Comparison of ENCODE assay signal across 8 cellular contexts in the genomic region with DNA sequence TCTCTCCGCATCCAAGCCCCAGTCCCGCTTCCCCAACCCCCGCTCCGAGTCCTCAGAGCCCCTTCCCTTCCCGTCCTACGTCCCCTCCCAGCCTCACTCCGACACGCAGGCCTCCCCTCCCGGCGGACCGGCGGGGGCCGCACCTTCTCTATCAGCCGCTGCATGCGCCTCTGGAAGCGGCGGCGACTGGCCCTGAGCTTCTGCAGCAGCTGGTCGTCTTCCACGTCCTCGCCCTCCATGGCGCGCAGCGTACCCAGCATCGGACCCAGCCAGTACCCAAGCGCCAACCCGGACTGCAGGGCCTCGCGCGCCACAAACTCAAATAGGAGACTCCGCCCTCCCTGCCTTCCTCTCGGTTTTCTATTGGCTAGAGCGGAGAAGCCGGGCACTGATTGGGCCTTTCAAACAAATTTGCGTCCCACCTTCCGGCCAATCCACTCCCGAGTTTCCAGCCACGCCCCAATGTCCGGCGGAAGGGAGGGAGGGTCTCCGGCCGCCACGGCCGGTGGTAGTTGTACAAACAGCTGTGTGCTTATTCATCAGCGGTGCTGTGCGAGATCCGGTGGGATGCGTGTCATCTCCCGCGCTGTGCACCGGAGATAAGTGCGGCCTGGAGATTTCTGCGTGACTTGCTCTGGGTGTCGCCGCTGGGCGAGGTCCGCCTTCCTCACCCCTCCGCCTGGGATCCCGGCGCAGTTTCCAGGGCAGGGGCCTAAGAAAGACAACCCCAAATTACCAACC. TPM values are rescaled to one million over a fixed set of nuclear protein-coding genes. Genes with fewer than 3 reads are reported as not detected.
A peak's percentile ranks its signal among the peaks of the same experiment; 100 is the strongest.
DNase-seq lines count a peak whose midpoint lies in the region; ATAC-seq and TF ChIP-seq lines count a peak whose summit lies in the region.

A gene with protein sequence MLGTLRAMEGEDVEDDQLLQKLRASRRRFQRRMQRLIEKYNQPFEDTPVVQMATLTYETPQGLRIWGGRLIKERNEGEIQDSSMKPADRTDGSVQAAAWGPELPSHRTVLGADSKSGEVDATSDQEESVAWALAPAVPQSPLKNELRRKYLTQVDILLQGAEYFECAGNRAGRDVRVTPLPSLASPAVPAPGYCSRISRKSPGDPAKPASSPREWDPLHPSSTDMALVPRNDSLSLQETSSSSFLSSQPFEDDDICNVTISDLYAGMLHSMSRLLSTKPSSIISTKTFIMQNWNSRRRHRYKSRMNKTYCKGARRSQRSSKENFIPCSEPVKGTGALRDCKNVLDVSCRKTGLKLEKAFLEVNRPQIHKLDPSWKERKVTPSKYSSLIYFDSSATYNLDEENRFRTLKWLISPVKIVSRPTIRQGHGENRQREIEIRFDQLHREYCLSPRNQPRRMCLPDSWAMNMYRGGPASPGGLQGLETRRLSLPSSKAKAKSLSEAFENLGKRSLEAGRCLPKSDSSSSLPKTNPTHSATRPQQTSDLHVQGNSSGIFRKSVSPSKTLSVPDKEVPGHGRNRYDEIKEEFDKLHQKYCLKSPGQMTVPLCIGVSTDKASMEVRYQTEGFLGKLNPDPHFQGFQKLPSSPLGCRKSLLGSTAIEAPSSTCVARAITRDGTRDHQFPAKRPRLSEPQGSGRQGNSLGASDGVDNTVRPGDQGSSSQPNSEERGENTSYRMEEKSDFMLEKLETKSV (minus strand): TSS at position 295 of the 741 bp plus-strand sequence. CDS start 35 bp downstream, at position 260.

- peak within 1 kb of the TSS; percentile 75 for H3K56ac ChIP-seq in IMR-90 (ENCODE audit: extremely low read depth, insufficient read depth, low read length)

- DNase-seq in DMS114 treated with DMSO at 0.1 percent for 48 hours (lab: John Stamatoyannopoulos, UW; ENCODE audit: unreplicated experiment) (peak; percentile 97), IMR-90 (peak; percentile 96), OCI-LY7 (ENCODE audit: low spot score) (peak; percentile 97), epithelial cell of esophagus (ENCODE audit: low read depth) (peak; percentile 97), mucosa of gallbladder (ENCODE audit: low spot score) (peak; percentile 94)
- peak; percentile 92 for DNase-seq in activated CD8-positive, alpha-beta memory T cell treated with anti-CD3 and anti-CD28 coated beads, Interleukin-2, amount 50 U/mL, for 48 hours
- peak; percentile 84 for DNase-seq in stimulated activated CD8-positive, alpha-beta memory T cell treated with anti-CD3 and anti-CD28 coated beads, Interleukin-4, amount 100 ng/mL, for 24 hours (ENCODE audit: low read depth)

- H2AFZ ChIP-seq in IMR-90 (replicated peaks; ENCODE audit: low read length, poor library complexity) (peak within 1 kb of the TSS; percentile 97), OCI-LY7 (ENCODE audit: low read length) (peak within 1 kb of the TSS; percentile 82)

- ATAC-seq in GM21529 (IDR thresholded peaks at IDR 0.05; ENCODE audit: unreplicated experiment): peak; percentile 99
- ATAC-seq in IMR-90 (ENCODE audit: low read depth): peak; percentile 97

- no peaks in the 10 kb centered on the region for H3K27me3 ChIP-seq in IMR-90 (ENCODE audit: control insufficient read depth, insufficient read depth, low read length)

- H3K79me1 ChIP-seq in IMR-90 (ENCODE audit: low read depth in 1 of 2, low read length in 2 of 2): peaks cover 15 to 31% of the 10 kb centered on the region in 2 experiments; a peak in 3 of 4 replicates

- peak within 1 kb of the TSS; percentile 66 for H2AK5ac ChIP-seq in IMR-90 (ENCODE audit: low read depth, low read length)

- peak within 1 kb of the TSS; percentile 76; the same call in 1 of the 2 replicates for H3K18ac ChIP-seq in IMR-90 (ENCODE audit: low read depth, low read length)

- peak within 1 kb of the TSS; percentile 37; the same call in 1 of the 2 replicates for H2BK20ac ChIP-seq in IMR-90 (ENCODE audit: low read depth, low read length)

- H3K36me3 ChIP-seq in IMR-90 (ENCODE audit: control insufficient read depth, insufficient read depth, low read length) (peaks cover 3% of the 10 kb centered on the region; the same call in 1 of the 2 replicates), OCI-LY7 (ENCODE audit: insufficient read depth, low read length) (peaks cover 49% of the 10 kb centered on the region)

- no peak for TF ChIP-seq CTCF in IMR-90 (conservative IDR thresholded peaks at IDR 0.05; ENCODE audit: low read depth, low read length)
- no peak for TF ChIP-seq CTCF in OCI-LY7 (conservative IDR thresholded peaks at IDR 0.05; ENCODE audit: low read length)
- TF ChIP-seq CTCF in epithelial cell of esophagus (IDR thresholded peaks at IDR 0.05; ENCODE audit: insufficient read depth, low read depth, low read length, missing control alignments): no peak

- CTCF ChIA-PET in IMR-90 (lab: Yijun Ruan, JAX): no interaction called here
- CTCF ChIA-PET in OCI-LY7 (lab: Charles Lee; ENCODE audit: unreplicated experiment): no interaction called here

- H2BK5ac ChIP-seq in IMR-90 (ENCODE audit: low read depth, low read length, poor library complexity, severe bottlenecking): peak within 1 kb of the TSS; percentile 85

- no peaks in the 10 kb centered on the region; the same call in 1 of the 2 replicates for H4K20me1 ChIP-seq in IMR-90 (ENCODE audit: insufficient read depth, low read length)
- H4K20me1 ChIP-seq in OCI-LY7 (ENCODE audit: insufficient read depth, low read length): peaks cover 33% of the 10 kb centered on the region

- H2AK9ac ChIP-seq in IMR-90 (replicated peaks; ENCODE audit: low read depth, low read length, poor library complexity): peak within 1 kb of the TSS; percentile 92

- H3K9me1 ChIP-seq in IMR-90 (ENCODE audit: insufficient read depth, low read length): peaks cover 10% of the 10 kb centered on the region; the same call in 1 of the 2 replicates

- peak within 1 kb of the TSS; percentile 71 for H4K91ac ChIP-seq in IMR-90 (ENCODE audit: insufficient read depth, low read depth, low read length)

- H3K9ac ChIP-seq in IMR-90 (ENCODE audit: low read depth, low read length): peak within 1 kb of the TSS; percentile 86

- TF ChIP-seq POLR2A in IMR-90 (IDR thresholded peaks at IDR 0.05; ENCODE audit: low read depth, low read length): peak; percentile 87

- H3K4me2 ChIP-seq in IMR-90 (ENCODE audit: low read depth, low read length) (peak within 1 kb of the TSS; percentile 100), OCI-LY7 (ENCODE audit: low read length) (peak within 1 kb of the TSS; percentile 76)

- H3K79me2 ChIP-seq in OCI-LY7 (ENCODE audit: insufficient read depth, low read depth, low read length): peaks cover 48% of the 10 kb centered on the region

- peak within 1 kb of the TSS; percentile 96 for H4K5ac ChIP-seq in IMR-90 (ENCODE audit: low read depth, low read length)

- peak within 1 kb of the TSS; percentile 72 to 93 for H4K8ac ChIP-seq in IMR-90 (ENCODE audit: low read depth in 2 of 2, low read length in 2 of 2)

- no TSS peak for BruUV-seq in IMR-90 (replicated peaks; lab: Mats Ljungman, UMichigan)
- no TSS peak for BruUV-seq in OCI-LY7 (replicated peaks; lab: Mats Ljungman, UMichigan)

- H3K4ac ChIP-seq in IMR-90 (ENCODE audit: low read depth, low read length): peak within 1 kb of the TSS; percentile 78

- intact Hi-C loops in IMR-90 (cut with micrococcal nuclease): loop anchor here (10.0 kb wide), 2 partner anchors 290 to 690 kb away; a partner anchor contains a TSS
- intact Hi-C loops in OCI-LY7 (cut with micrococcal nuclease; ENCODE audit: unreplicated experiment): no loop called here

- dilution Hi-C loops in IMR-90 (cut with HindIII; ENCODE audit: low sequenced_read_pairs, unreplicated experiment): no loop called here

- no peak within 1 kb of the TSS for H2BK15ac ChIP-seq in IMR-90 (ENCODE audit: low read depth, low read length)

- 0% methylated on average over 35 of the region's 60 CpGs; no CpG with 5 or more reads in 1 of the 2 experiments for WGBS in IMR-90 (ENCODE audit: extremely low coverage in 2 of 2, insufficient read length in 1 of 2), 2 experiments

- H3K4me3 ChIP-seq in IMR-90 (ENCODE audit: insufficient read depth, low read depth, low read length) (peak within 1 kb of the TSS; percentile 98), OCI-LY7 (ENCODE audit: low read depth, low read length, poor library complexity, severe bottlenecking) (peak within 1 kb of the TSS; percentile 97), epithelial cell of esophagus (ENCODE audit: low read length) (peak within 1 kb of the TSS; percentile 84)

- peak within 1 kb of the TSS; percentile 70 for H3K14ac ChIP-seq in IMR-90 (replicated peaks; ENCODE audit: low read depth, low read length)

- H3K27ac ChIP-seq in IMR-90 (ENCODE audit: insufficient read depth, low read length) (peak within 1 kb of the TSS; percentile 90), OCI-LY7 (ENCODE audit: low read depth, low read length, poor library complexity, severe bottlenecking) (peak within 1 kb of the TSS; percentile 77)

- H3K9me3 ChIP-seq in IMR-90 (ENCODE audit: control insufficient read depth, insufficient read depth, low read length) (no peaks in the 10 kb centered on the region), OCI-LY7 (ENCODE audit: low read length) (peaks cover 8% of the 10 kb centered on the region; the same call in 1 of the 2 replicates)

- H3K4me1 ChIP-seq in IMR-90 (ENCODE audit: control insufficient read depth, insufficient read depth, low read length) (peaks cover 13% of the 10 kb centered on the region), OCI-LY7 (ENCODE audit: insufficient read depth, low read length, poor library complexity, severe bottlenecking) (peaks cover 25% of the 10 kb centered on the region)

- H3K9me2 ChIP-seq in OCI-LY7 (ENCODE audit: insufficient read depth, low read length): no peaks in the 10 kb centered on the region

- in situ Hi-C loops in IMR-90 (cut with MboI; ENCODE audit: low sequenced_read_pairs): no loop called here

- TF ChIP-seq RAD21 in IMR-90 (IDR thresholded peaks at IDR 0.05; ENCODE audit: low read length): no peak

- H2BK120ac ChIP-seq in IMR-90 (ENCODE audit: low read depth, low read length): peak within 1 kb of the TSS; percentile 66

- POLR2A ChIA-PET in IMR-90 (lab: Charles Lee; ENCODE audit: unreplicated experiment) (interaction anchor here (0.6 kb wide), 1 partner anchor 92 kb away, joined by 4 read pairs; no protein-coding TSS in a partner anchor), OCI-LY7 (lab: Charles Lee) (interaction anchor here (0.5 to 1.0 kb wide), 2 partner anchors 9 to 794 kb away, joined by 3 to 4 read pairs; no protein-coding TSS in a partner anchor)

- peak within 1 kb of the TSS; percentile 84 for H3K23ac ChIP-seq in IMR-90 (ENCODE audit: low read depth, low read length)

TF ChIP-seq in IMR-90, 13 proteins besides CTCF, POLR2A, EP300 and RAD21 (continues in another document):
- TF ChIP-seq NFE2L2 (IDR thresholded peaks at IDR 0.05; ENCODE audit: low read depth, low read length) (no peak), RFX5 (IDR thresholded peaks at IDR 0.05; ENCODE audit: low read depth, low read length) (no peak), BHLHE40 (IDR thresholded peaks at IDR 0.05; ENCODE audit: low read depth, low read length) (peak; percentile 3; the same call in 1 of the 2 replicates), SMC3 (IDR thresholded peaks at IDR 0.05; ENCODE audit: low read depth, low read length) (peak; percentile 13; the same call in 1 of the 2 replicates)

RNA-seq across cellular contexts. Expression of the gene that starts here (rescaled TPM):
- 22.6 and 24.2 TPM in 2 replicates for total RNA-seq in IMR-90 (2012; rRNA removed)
- polyA plus RNA-seq in IMR-90 (2012; rRNA removed): 26.5 and 27.1 TPM in 2 replicates
- polyA plus RNA-seq in IMR-90 (2012; cell fraction: cytosol; rRNA removed): 10.1 and 24.7 TPM in 2 replicates
- 45.6 and 52.0 TPM in 2 replicates for polyA plus RNA-seq in IMR-90 (2012; cell fraction: nucleus; rRNA removed; ENCODE audit: low replicate concordance)
- 79.9 and 94.3 TPM in 2 replicates for total RNA-seq in OCI-LY7 (2014; rRNA removed; shearing (Covaris generic))
- total RNA-seq in OCI-LY7 (2022): 122 and 135 TPM in 2 replicates
- total RNA-seq in mucosa of gallbladder: 1.9 TPM

Comparison
In these comparisons a context has a peak if more than half of its experiments do, and no peak if none do; other contexts are left out.
1. Peak in every context shown above with its lines: DNase-seq, ATAC-seq, H3K4me3 ChIP-seq and H3K27ac ChIP-seq.